Comparison of ENCODE assay signal across 9 cellular contexts in the genomic region with DNA sequence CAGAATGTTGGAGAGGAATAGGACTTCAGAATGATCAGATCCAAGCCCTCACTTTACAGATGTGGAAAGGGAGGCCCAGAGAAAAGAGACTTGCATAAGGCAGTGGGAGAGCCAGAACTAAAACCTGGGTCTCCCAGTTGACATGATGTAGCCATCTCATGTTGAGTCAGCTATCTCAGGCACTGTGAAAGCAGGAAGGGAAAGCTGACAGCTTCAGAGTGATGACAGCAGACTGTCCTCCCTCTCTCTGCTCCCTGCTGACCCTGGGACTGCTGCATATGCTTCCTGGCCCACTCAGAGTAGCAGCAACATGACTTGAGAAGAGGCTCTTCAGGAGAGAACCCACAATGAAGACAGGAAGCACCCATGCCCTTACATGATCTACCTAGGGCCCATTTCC. TPM values are rescaled to one million over a fixed set of nuclear protein-coding genes. Genes with fewer than 3 reads are reported as not detected.
DNase-seq lines count a peak whose midpoint lies in the region; ATAC-seq lines count a peak whose summit lies in the region.
"Had no signal": no experiment of that assay in that cellular context is flagged by ENCODE, and none has a peak within 500 bp of the region (broad histone marks: within the 10 kb centered on the region; RNA-seq: fewer than 3 reads in every experiment).

No MANE protein-coding gene starts in this region.

- H3K4me2 ChIP-seq in mesenchymal stem cell (ENCODE audit: low read length, poor library complexity, severe bottlenecking), result no peak overlapping the region

- no peaks in the 10 kb centered on the region for H3K36me3 ChIP-seq in mesenchymal stem cell (ENCODE audit: control insufficient read depth in 1 of 2, insufficient read depth in 2 of 2, low read depth in 1 of 2, low read length in 2 of 2)

- H2BK5ac ChIP-seq in mesenchymal stem cell (ENCODE audit: low read depth, low read length, poor library complexity, severe bottlenecking), result no peak overlapping the region

- no peaks in the 10 kb centered on the region for H3K9me3 ChIP-seq in mesenchymal stem cell (ENCODE audit: control insufficient read depth, low read length)

- no peak overlapping the region for H2AFZ ChIP-seq in mesenchymal stem cell (ENCODE audit: low read depth, low read length)

- peak overlapping the region; percentile 35 for H2AK5ac ChIP-seq in mesenchymal stem cell (ENCODE audit: low read length, severe bottlenecking)

- H4K91ac ChIP-seq in mesenchymal stem cell (ENCODE audit: low read length), result no peak overlapping the region

- no peaks in the 10 kb centered on the region for H3K79me1 ChIP-seq in mesenchymal stem cell (replicated peaks; ENCODE audit: low read length, poor library complexity, severe bottlenecking)

- H3K14ac ChIP-seq in mesenchymal stem cell (ENCODE audit: low read length in 2 of 2), result no peak overlapping the region

- no peak overlapping the region for H2BK15ac ChIP-seq in mesenchymal stem cell (ENCODE audit: low read depth, poor library complexity, severe bottlenecking)

- no peak overlapping the region for H3K27ac ChIP-seq in mesenchymal stem cell (ENCODE audit: low read length, poor library complexity, severe bottlenecking)

- H3K27me3 ChIP-seq in mesenchymal stem cell (ENCODE audit: control insufficient read depth in 1 of 2, insufficient read depth in 1 of 2, low read length in 2 of 2), result no peaks in the 10 kb centered on the region

- H2BK12ac ChIP-seq in mesenchymal stem cell (ENCODE audit: low read length in 2 of 2), result no peak overlapping the region

- H3K9ac ChIP-seq in mesenchymal stem cell (ENCODE audit: low read length), result no peak overlapping the region

- H3K4me1 ChIP-seq in mesenchymal stem cell (ENCODE audit: control insufficient read depth, insufficient read depth, low read depth, low read length), result peaks cover 4% of the 10 kb centered on the region

- no peak overlapping the region for H4K8ac ChIP-seq in mesenchymal stem cell (ENCODE audit: low read length)

- DNase-seq in mesenchymal stem cell, result peak; percentile 12
- no peak for DNase-seq in activated CD4-positive, CD25-positive, alpha-beta regulatory T cell treated with anti-CD3 and anti-CD28 coated beads, Interleukin-2, amount 50 U/mL, for 72 hours
- DNase-seq in NCI-H2029 (lab: John Stamatoyannopoulos, UW), result no peak
- DNase-seq in T-helper 2 cell, result no peak
- DNase-seq: activated gamma-delta T cell, T-cell had no signal

- no peak overlapping the region for H3K23ac ChIP-seq in mesenchymal stem cell (ENCODE audit: low read length in 2 of 2)

- no peak overlapping the region for H3K4ac ChIP-seq in mesenchymal stem cell (ENCODE audit: low read depth in 1 of 2, low read length in 2 of 2)

- H3K18ac ChIP-seq in mesenchymal stem cell (ENCODE audit: low read depth in 1 of 2, low read length in 2 of 2), result peak overlapping the region in 1 of 2 experiments; percentile 1

- ATAC-seq in GM19025 (IDR thresholded peaks at IDR 0.05; ENCODE audit: low read depth, unreplicated experiment) (peak; percentile 83), GM21786 (IDR thresholded peaks at IDR 0.05; ENCODE audit: unreplicated experiment) (peak; percentile 85), HG03460 (IDR thresholded peaks at IDR 0.05; ENCODE audit: unreplicated experiment) (peak; percentile 85)

- H2BK120ac ChIP-seq in mesenchymal stem cell (ENCODE audit: low read depth, low read length), result no peak overlapping the region

- no peak overlapping the region for H3K4me3 ChIP-seq in mesenchymal stem cell (ENCODE audit: insufficient read depth in 1 of 2, low read depth in 1 of 2, low read length in 2 of 2)

RNA-seq across cellular contexts. Expression of a gene that starts 14.7 kb away (rescaled TPM):
- 1.5 TPM for polyA plus RNA-seq in mesenchymal stem cell (2013, experiment 1 of 2)
- 1.7 TPM for polyA plus RNA-seq in mesenchymal stem cell (2013, experiment 2 of 2)
